Comparison of ENCODE assay signal across 10 cellular contexts in genomic region chr4:71355971-71356370, GRCh38.
"Had no signal": no experiment of that assay in that cellular context is flagged by ENCODE, and none has a peak within 500 bp of the region (broad histone marks: within the 10 kb centered on the region; RNA-seq: fewer than 3 reads in every experiment).

No MANE protein-coding gene starts in this region.

- H3K4me3 Mint-ChIP-seq: GM23338, H9, HFFc6 had no signal

- H3K4me1 Mint-ChIP-seq: GM23338, H9 had no signal

- FAIRE-seq: H1, H54 had no signal

- H3K27ac Mint-ChIP-seq: GM23338, H9, HFFc6 had no signal

- DNase-seq: GM23248, GOT3, H7, H9, HCEC 1CT, HFFc6 had no signal

- ATAC-seq: GM23338, HCT116 had no signal

- H3K9me3 Mint-ChIP-seq: GM23338, H9, HFFc6 had no signal
